ENCODE assay signal across 11 cellular contexts in the genomic region with DNA sequence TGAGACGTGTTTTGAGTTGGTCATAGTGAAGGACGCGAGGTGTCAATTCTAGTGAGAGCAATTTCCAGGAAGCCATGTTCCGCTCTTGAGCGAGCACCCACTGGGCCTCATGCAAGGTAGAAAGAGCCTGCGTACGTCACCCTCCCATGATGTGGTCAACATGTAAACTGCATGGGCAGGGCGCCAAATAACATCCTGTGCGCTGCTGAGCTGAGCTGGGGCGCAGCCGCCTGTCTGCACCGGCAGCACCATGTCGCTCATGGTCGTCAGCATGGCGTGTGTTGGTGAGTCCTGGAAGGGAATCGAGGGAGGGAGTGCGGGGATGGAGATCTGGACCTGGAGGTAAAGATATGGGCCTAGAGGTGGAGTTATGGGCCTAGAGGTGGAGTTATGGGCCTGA. TPM values are rescaled to one million over a fixed set of nuclear protein-coding genes. Genes with fewer than 3 reads are reported as not detected.
DNase-seq lines count a peak whose midpoint lies in the region; ATAC-seq, FAIRE-seq and TF ChIP-seq lines count a peak whose summit lies in the region.
"Not testable (repeated sequence)": the region's sequence is repeated elsewhere in the genome, so short reads cannot be mapped to it uniquely, and the experiment has no call there.
"Had no signal": no experiment of that assay in that cellular context is flagged by ENCODE, and none has a peak within 500 bp of the region (broad histone marks: within the 10 kb centered on the region; RNA-seq: fewer than 3 reads in every experiment).

A gene (plus strand): TSS at position 218 of the 400 bp plus-strand sequence.

- H3K4me3 ChIP-seq in bronchial epithelial cell (ENCODE audit: low read depth, low read length): not testable (repeated sequence)

- ATAC-seq in natural killer cell: peak in 1 of 3 donors; percentile 36

- peak within 1 kb of the TSS; percentile 57 for H3K4me3 Mint-ChIP-seq in activated naive CD4-positive, alpha-beta T cell treated with anti-CD3 and anti-CD28 coated beads, Interleukin-2, amount 50 U/mL, for 24 hours
- H3K4me3 Mint-ChIP-seq in endothelial cell (ENCODE audit: unreplicated experiment): peak within 1 kb of the TSS; percentile 69
- H3K4me3 Mint-ChIP-seq in natural killer cell: peak within 1 kb of the TSS; percentile 89
- H3K4me3 Mint-ChIP-seq in osteocyte (ENCODE audit: unreplicated experiment): not testable (repeated sequence)

- FAIRE-seq in bronchial epithelial cell (lab: Jason Lieb, UNC): peak; percentile 80

- H3K36me3 ChIP-seq in bronchial epithelial cell (ENCODE audit: control insufficient read depth, insufficient read depth, low read length): not testable (repeated sequence)

- H3K27ac Mint-ChIP-seq in activated naive CD4-positive, alpha-beta T cell treated with anti-CD3 and anti-CD28 coated beads, Interleukin-2, amount 50 U/mL, for 24 hours: peak within 1 kb of the TSS; percentile 10
- not testable (repeated sequence) for H3K27ac Mint-ChIP-seq in endothelial cell (ENCODE audit: unreplicated experiment); osteocyte (ENCODE audit: unreplicated experiment)
- peak within 1 kb of the TSS; percentile 91 to 92 for H3K27ac Mint-ChIP-seq in natural killer cell

- H3K27me3 Mint-ChIP-seq in activated naive CD4-positive, alpha-beta T cell treated with anti-CD3 and anti-CD28 coated beads, Interleukin-2, amount 50 U/mL, for 24 hours; osteocyte (ENCODE audit: unreplicated experiment): not testable (repeated sequence)
- peaks cover 12% of the 10 kb centered on the region for H3K27me3 Mint-ChIP-seq in endothelial cell (ENCODE audit: unreplicated experiment)
- peaks cover 0 to 13% of the 10 kb centered on the region in 2 donors for H3K27me3 Mint-ChIP-seq in natural killer cell (ENCODE audit: low read depth in 2 of 2)

- H3K27ac ChIP-seq in VCaP: peak within 1 kb of the TSS; percentile 22; the same call in 1 of the 2 replicates

- intact Hi-C loops in natural killer cell (cut with micrococcal nuclease): not testable (repeated sequence)

- H3K36me3 Mint-ChIP-seq in activated naive CD4-positive, alpha-beta T cell treated with anti-CD3 and anti-CD28 coated beads, Interleukin-2, amount 50 U/mL, for 24 hours; natural killer cell; osteocyte (ENCODE audit: unreplicated experiment): not testable (repeated sequence)
- peaks cover 43% of the 10 kb centered on the region for H3K36me3 Mint-ChIP-seq in endothelial cell (ENCODE audit: low read depth, unreplicated experiment)

- not testable (repeated sequence) for H3K27me3 ChIP-seq in bronchial epithelial cell (ENCODE audit: control insufficient read depth, insufficient read depth, low read length)

- H3K9me3 Mint-ChIP-seq in activated naive CD4-positive, alpha-beta T cell treated with anti-CD3 and anti-CD28 coated beads, Interleukin-2, amount 50 U/mL, for 24 hours; natural killer cell: not testable (repeated sequence)
- peaks cover 71% of the 10 kb centered on the region for H3K9me3 Mint-ChIP-seq in endothelial cell (ENCODE audit: unreplicated experiment)
- H3K9me3 Mint-ChIP-seq in osteocyte (ENCODE audit: unreplicated experiment): peaks cover 56% of the 10 kb centered on the region

- DNase-seq in bronchial epithelial cell (ENCODE audit: low read depth); endothelial cell (ENCODE audit: low spot score); natural killer cell: not testable (repeated sequence)
- peak; percentile 11 for DNase-seq in osteocyte (ENCODE audit: extremely low spot score, unreplicated experiment)

- TF ChIP-seq CTCF in VCaP (conservative IDR thresholded peaks at IDR 0.05); bronchial epithelial cell (IDR thresholded peaks at IDR 0.05; ENCODE audit: insufficient read depth, low read length, severe bottlenecking); endothelial cell (IDR thresholded peaks at IDR 0.05; ENCODE audit: unreplicated experiment); natural killer cell (IDR thresholded peaks at IDR 0.05); osteocyte (IDR thresholded peaks at IDR 0.05): not testable (repeated sequence)

- not testable (repeated sequence) for H3K4me1 Mint-ChIP-seq in activated naive CD4-positive, alpha-beta T cell treated with anti-CD3 and anti-CD28 coated beads, Interleukin-2, amount 50 U/mL, for 24 hours; endothelial cell (ENCODE audit: unreplicated experiment); osteocyte (ENCODE audit: unreplicated experiment)
- H3K4me1 Mint-ChIP-seq in natural killer cell: peaks cover 37 to 45% of the 10 kb centered on the region in 2 donors

RNA-seq across cellular contexts. Expression of the gene that starts here (rescaled TPM):
- total RNA-seq in bronchial epithelial cell: not detected in 2 replicates
- not detected for total RNA-seq in endothelial cell (ENCODE audit: unreplicated experiment)
- total RNA-seq in natural killer cell: 10 to 100 TPM; 34.7 to 97.1 (median 41.2) TPM
- not detected in 2 replicates for total RNA-seq in osteocyte
- total RNA-seq: A172; B cell; Caco-2; Calu3; CD4-positive, alpha-beta T cell had no signal

Comparison
In these comparisons a context has a peak if more than half of its experiments do, and no peak if none do; other contexts are left out.
1. RNA of the gene that starts here (total RNA-seq): 34.7 to 97.1 TPM in natural killer cell; not detected in bronchial epithelial cell, not detected in endothelial cell (single experiment) and not detected in osteocyte; every median in the first group is over 10 times any median in the second.
2. Peak in DNase-seq in osteocyte; RNA of the gene not detected or under 1 TPM.